ENCODE assay signal across 29 cellular contexts in the genomic region with DNA sequence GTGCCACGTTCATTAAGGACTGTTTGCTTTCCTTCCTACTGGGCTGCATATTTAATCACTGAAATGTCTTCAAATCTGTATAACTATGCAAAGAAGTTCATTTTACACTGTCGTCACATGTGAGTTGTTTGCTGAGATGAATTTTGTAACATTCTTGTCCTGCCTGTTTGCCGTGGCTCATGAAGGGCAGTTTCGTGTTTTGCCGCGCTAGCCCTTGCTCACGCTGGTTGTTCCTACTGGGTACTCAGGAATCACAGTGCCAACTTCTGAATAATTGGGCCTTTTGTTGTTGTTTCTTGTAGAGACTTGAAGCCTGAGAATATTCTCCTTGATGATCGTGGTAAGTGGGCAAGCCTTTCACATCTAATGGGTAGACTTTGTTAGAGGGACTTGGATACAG. TPM values are rescaled to one million over a fixed set of nuclear protein-coding genes. Genes with fewer than 3 reads are reported as not detected.
"Had no signal": no experiment of that assay in that cellular context is flagged by ENCODE, and none has a peak within 500 bp of the region (broad histone marks: within the 10 kb centered on the region; RNA-seq: fewer than 3 reads in every experiment).

No MANE protein-coding gene starts in this region.

- DNase-seq: dorsolateral prefrontal cortex; effector CD4-positive, alpha-beta T cell; esophagus squamous epithelium; foreskin melanocyte; glutamatergic neuron; heart right ventricle; hypothalamus; immature natural killer cell; kidney glomerular epithelial cell; left colon; left ventricle myocardium superior; lower lobe of right lung; psoas muscle; right cardiac atrium; stimulated activated CD4-positive, alpha-beta T cell treated with anti-CD3 and anti-CD28 coated beads, Interleukin-2, amount 100 ng/mL, for 48 hours; stimulated activated naive B cell treated with anti-CD40 and anti-IgM and Interleukin-4, amounts not matched to agents 10 μg/mL and 1 μg/mL and 100 μg/mL, for 72 hours; upper lobe of right lung; uterus had no signal

- H3K27me3 ChIP-seq: dorsolateral prefrontal cortex, esophagus squamous epithelium, heart right ventricle, neural progenitor cell, sigmoid colon, tibial nerve, upper lobe of right lung, uterus had no signal

- H2AFZ ChIP-seq: neural progenitor cell, parathyroid adenoma had no signal

- H3K4me3 ChIP-seq: dorsolateral prefrontal cortex, esophagus squamous epithelium, heart right ventricle, lower lobe of right lung, neural progenitor cell, psoas muscle, sigmoid colon, thoracic aorta, tibial nerve, upper lobe of right lung, uterus had no signal

- H3K36me3 ChIP-seq: esophagus squamous epithelium, lower lobe of right lung, neural progenitor cell, sigmoid colon, thoracic aorta, upper lobe of right lung, uterus had no signal

- H3K9ac ChIP-seq: neural progenitor cell, parathyroid adenoma had no signal

- H3K4me2 ChIP-seq: neural progenitor cell had no signal

- H3K27ac ChIP-seq: dorsolateral prefrontal cortex, esophagus squamous epithelium, heart right ventricle, lower lobe of right lung, neural progenitor cell, parathyroid adenoma, psoas muscle, sigmoid colon, thoracic aorta, tibial nerve, upper lobe of right lung, uterus had no signal

- H3K9me3 ChIP-seq: heart right ventricle, lower lobe of right lung, psoas muscle, sigmoid colon, thoracic aorta, tibial nerve, upper lobe of right lung, uterus had no signal

- H3K4me1 ChIP-seq: esophagus squamous epithelium, heart right ventricle, lower lobe of right lung, neural progenitor cell, parathyroid adenoma, psoas muscle, sigmoid colon, tibial nerve, upper lobe of right lung, uterus had no signal

- ATAC-seq: heart right ventricle; left colon; left ventricle myocardium superior; lower lobe of right lung; psoas muscle; right cardiac atrium; stimulated activated naive B cell treated with anti-CD40 and anti-IgM and Interleukin-4, amounts not matched to agents 10 μg/mL and 1 μg/mL and 100 μg/mL, for 72 hours; upper lobe of right lung had no signal

- H3K79me2 ChIP-seq: parathyroid adenoma had no signal

RNA-seq across cellular contexts. Expression of gene HTT-AS, which starts 52.2 kb away (rescaled TPM):
- total RNA-seq: cerebellum, epithelial cell of proximal tubule, esophagus squamous epithelium, heart right ventricle, left colon, left ventricle myocardium superior, lower lobe of right lung, mononuclear cell, osteoblast, psoas muscle, renal cortical epithelial cell, right cardiac atrium, sigmoid colon, skeletal muscle tissue, thoracic aorta, tibial nerve, upper lobe of right lung, uterus had no signal
- polyA plus RNA-seq: heart right ventricle, immature natural killer cell, psoas muscle, right cardiac atrium, sigmoid colon had no signal
